Comparison of ENCODE assay signal across 2 cellular contexts in the genomic region with DNA sequence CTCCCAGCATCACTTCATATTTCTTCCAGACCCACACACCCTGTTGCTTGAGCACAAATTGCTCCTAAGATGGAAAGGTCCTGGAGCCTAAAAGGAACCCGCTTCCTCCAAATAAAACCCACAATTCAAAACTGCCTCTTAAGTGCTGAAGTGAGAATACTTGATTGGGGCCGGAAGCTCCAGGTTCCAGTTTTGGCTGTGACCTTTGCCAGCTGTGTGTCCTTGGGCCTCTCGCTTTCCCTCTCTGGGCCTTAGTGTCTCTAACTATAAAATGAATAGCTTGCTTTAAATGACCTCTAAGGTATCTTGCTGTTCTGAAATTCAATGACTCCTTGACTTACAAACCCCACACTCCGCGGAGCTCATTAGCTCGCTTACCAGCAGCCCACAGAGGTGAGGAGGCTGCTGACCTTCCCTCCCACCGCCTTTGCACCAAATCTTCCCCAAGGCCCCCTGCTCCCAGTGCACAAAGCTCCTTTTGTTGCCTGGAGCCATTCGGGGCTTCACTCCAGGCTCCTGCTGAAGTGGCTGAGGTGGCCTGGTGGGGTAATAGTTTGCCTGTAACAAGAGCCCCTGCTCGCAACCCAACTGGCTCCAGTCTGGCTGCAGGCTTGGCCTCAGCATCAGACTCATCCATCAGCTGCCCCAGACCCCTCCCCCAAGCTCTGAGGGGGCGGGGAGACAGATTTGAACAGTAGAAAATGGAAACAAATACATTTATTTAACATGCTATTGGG.
TF ChIP-seq lines count a peak whose summit lies in the region.

No MANE protein-coding gene starts in this region.

TF ChIP-seq in GM23338, 12 proteins besides CTCF, POLR2A, EP300 and RAD21:
- TF ChIP-seq, protein P1, sequence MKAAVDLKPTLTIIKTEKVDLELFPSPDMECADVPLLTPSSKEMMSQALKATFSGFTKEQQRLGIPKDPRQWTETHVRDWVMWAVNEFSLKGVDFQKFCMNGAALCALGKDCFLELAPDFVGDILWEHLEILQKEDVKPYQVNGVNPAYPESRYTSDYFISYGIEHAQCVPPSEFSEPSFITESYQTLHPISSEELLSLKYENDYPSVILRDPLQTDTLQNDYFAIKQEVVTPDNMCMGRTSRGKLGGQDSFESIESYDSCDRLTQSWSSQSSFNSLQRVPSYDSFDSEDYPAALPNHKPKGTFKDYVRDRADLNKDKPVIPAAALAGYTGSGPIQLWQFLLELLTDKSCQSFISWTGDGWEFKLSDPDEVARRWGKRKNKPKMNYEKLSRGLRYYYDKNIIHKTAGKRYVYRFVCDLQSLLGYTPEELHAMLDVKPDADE (IDR thresholded peaks at IDR 0.05), result no peak

TF ChIP-seq in SK-N-SH, 30 proteins besides CTCF, POLR2A, EP300 and RAD21:
- no peak for TF ChIP-seq NFIC (IDR thresholded peaks at IDR 0.05; ENCODE audit: borderline replicate concordance)
- no peak for TF ChIP-seq NRF1 (IDR thresholded peaks at IDR 0.05; ENCODE audit: low read depth, low read length)
- no peak for TF ChIP-seq POLR2AphosphoS5 (IDR thresholded peaks at IDR 0.05; ENCODE audit: low read depth, low read length)
- TF ChIP-seq, protein P2, sequence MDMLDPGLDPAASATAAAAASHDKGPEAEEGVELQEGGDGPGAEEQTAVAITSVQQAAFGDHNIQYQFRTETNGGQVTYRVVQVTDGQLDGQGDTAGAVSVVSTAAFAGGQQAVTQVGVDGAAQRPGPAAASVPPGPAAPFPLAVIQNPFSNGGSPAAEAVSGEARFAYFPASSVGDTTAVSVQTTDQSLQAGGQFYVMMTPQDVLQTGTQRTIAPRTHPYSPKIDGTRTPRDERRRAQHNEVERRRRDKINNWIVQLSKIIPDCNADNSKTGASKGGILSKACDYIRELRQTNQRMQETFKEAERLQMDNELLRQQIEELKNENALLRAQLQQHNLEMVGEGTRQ (IDR thresholded peaks at IDR 0.05; ENCODE audit: borderline replicate concordance, low read depth, low read length), result no peak
- TF ChIP-seq RXRA (IDR thresholded peaks at IDR 0.05; ENCODE audit: borderline replicate concordance, low read depth), result no peak
- no peak for TF ChIP-seq CHD2 (IDR thresholded peaks at IDR 0.05; ENCODE audit: low read length, partially characterized antibody)
- TF ChIP-seq, protein P3, sequence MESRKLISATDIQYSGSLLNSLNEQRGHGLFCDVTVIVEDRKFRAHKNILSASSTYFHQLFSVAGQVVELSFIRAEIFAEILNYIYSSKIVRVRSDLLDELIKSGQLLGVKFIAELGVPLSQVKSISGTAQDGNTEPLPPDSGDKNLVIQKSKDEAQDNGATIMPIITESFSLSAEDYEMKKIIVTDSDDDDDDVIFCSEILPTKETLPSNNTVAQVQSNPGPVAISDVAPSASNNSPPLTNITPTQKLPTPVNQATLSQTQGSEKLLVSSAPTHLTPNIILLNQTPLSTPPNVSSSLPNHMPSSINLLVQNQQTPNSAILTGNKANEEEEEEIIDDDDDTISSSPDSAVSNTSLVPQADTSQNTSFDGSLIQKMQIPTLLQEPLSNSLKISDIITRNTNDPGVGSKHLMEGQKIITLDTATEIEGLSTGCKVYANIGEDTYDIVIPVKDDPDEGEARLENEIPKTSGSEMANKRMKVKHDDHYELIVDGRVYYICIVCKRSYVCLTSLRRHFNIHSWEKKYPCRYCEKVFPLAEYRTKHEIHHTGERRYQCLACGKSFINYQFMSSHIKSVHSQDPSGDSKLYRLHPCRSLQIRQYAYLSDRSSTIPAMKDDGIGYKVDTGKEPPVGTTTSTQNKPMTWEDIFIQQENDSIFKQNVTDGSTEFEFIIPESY (IDR thresholded peaks at IDR 0.05; ENCODE audit: borderline replicate concordance, low read depth), result no peak
- TF ChIP-seq MXI1 (IDR thresholded peaks at IDR 0.05; ENCODE audit: low read depth, low read length), result no peak
- no peak for TF ChIP-seq GATA2 (CRISPR knock-in tag; IDR thresholded peaks at IDR 0.05)
- TF ChIP-seq, protein P4, sequence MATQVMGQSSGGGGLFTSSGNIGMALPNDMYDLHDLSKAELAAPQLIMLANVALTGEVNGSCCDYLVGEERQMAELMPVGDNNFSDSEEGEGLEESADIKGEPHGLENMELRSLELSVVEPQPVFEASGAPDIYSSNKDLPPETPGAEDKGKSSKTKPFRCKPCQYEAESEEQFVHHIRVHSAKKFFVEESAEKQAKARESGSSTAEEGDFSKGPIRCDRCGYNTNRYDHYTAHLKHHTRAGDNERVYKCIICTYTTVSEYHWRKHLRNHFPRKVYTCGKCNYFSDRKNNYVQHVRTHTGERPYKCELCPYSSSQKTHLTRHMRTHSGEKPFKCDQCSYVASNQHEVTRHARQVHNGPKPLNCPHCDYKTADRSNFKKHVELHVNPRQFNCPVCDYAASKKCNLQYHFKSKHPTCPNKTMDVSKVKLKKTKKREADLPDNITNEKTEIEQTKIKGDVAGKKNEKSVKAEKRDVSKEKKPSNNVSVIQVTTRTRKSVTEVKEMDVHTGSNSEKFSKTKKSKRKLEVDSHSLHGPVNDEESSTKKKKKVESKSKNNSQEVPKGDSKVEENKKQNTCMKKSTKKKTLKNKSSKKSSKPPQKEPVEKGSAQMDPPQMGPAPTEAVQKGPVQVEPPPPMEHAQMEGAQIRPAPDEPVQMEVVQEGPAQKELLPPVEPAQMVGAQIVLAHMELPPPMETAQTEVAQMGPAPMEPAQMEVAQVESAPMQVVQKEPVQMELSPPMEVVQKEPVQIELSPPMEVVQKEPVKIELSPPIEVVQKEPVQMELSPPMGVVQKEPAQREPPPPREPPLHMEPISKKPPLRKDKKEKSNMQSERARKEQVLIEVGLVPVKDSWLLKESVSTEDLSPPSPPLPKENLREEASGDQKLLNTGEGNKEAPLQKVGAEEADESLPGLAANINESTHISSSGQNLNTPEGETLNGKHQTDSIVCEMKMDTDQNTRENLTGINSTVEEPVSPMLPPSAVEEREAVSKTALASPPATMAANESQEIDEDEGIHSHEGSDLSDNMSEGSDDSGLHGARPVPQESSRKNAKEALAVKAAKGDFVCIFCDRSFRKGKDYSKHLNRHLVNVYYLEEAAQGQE (IDR thresholded peaks at IDR 0.05; ENCODE audit: low read depth, low read length), result no peak
- TF ChIP-seq YY1 (IDR thresholded peaks at IDR 0.05; ENCODE audit: low read depth), result no peak
- TF ChIP-seq, protein P5, sequence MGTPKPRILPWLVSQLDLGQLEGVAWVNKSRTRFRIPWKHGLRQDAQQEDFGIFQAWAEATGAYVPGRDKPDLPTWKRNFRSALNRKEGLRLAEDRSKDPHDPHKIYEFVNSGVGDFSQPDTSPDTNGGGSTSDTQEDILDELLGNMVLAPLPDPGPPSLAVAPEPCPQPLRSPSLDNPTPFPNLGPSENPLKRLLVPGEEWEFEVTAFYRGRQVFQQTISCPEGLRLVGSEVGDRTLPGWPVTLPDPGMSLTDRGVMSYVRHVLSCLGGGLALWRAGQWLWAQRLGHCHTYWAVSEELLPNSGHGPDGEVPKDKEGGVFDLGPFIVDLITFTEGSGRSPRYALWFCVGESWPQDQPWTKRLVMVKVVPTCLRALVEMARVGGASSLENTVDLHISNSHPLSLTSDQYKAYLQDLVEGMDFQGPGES (IDR thresholded peaks at IDR 0.05; ENCODE audit: low read depth, low read length), result no peak
- no peak for TF ChIP-seq ELF1 (IDR thresholded peaks at IDR 0.05)
